In the genomic region with DNA sequence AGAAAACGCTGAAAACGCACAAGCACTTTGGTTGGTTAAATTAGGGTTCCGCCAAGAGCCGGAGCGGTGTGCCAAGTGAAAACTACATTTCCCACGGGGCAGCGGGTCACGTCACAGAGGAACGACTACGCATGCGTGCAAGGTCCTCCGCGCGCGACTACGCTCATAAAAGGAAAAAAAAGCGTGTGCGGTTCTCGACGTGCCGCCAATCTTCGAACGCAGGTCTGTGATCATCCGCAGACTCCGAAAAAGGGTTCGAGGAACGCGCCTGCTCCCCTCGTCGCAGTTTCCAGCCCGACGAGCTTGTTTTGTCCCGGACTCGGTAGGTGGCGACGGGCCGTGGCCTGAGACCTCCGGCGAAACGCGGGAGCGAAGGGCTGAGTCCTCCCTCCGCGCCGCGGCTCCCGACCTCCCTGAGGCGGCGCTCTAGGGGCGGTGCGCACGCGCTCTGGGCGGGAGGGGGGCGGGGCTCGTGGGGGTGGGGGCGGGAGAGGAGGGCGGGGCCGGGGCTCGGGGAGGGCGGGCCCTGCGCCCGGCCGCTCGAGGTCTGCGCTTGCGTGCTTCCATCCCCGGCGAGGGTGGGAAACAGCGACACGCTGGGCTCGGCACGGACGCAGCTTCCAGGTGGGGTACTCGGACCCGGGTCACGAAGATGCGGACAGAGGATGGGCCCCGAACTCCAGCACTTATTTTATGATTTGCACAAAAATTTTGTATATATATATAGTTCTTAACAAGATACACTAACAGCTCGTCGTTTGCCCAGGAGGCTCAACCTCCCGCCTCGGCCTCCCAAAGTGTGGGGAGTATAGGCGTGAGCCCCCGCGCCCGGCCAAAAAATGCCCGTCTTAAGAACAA, we compare ENCODE assay signal across 1 cellular context.
TF ChIP-seq lines count a peak whose summit lies in the region.

Gene SGF29 (plus strand): TSS at position 145 of the 858 bp plus-strand sequence. CDS start 27,150 bp downstream, outside the sequence.

TF ChIP-seq in HepG2, 621 proteins besides CTCF, POLR2A, EP300 and RAD21 (continued from another document and continues in another):
- TF ChIP-seq ZNF280D (CRISPR knock-in tag; IDR thresholded peaks at IDR 0.05): peak; percentile 76; the same call in 1 of the 2 replicates
- TF ChIP-seq ARNT2 (CRISPR knock-in tag; IDR thresholded peaks at IDR 0.05; ENCODE audit: low read depth): peak; percentile 91
- peak; percentile 74 for TF ChIP-seq MED1 (CRISPR knock-in tag; IDR thresholded peaks at IDR 0.05)
- peak; percentile 66; the same call in 1 of the 2 replicates for TF ChIP-seq SIX4 (CRISPR knock-in tag; IDR thresholded peaks at IDR 0.05)
- no peak for TF ChIP-seq ZNF234 (CRISPR knock-in tag; conservative IDR thresholded peaks at IDR 0.05)
- no peak for TF ChIP-seq BATF2 (CRISPR knock-in tag; IDR thresholded peaks at IDR 0.05)
- TF ChIP-seq AKAP8 (CRISPR knock-in tag; IDR thresholded peaks at IDR 0.05): peak; percentile 83; the same call in 1 of the 2 replicates
- TF ChIP-seq, protein P1, sequence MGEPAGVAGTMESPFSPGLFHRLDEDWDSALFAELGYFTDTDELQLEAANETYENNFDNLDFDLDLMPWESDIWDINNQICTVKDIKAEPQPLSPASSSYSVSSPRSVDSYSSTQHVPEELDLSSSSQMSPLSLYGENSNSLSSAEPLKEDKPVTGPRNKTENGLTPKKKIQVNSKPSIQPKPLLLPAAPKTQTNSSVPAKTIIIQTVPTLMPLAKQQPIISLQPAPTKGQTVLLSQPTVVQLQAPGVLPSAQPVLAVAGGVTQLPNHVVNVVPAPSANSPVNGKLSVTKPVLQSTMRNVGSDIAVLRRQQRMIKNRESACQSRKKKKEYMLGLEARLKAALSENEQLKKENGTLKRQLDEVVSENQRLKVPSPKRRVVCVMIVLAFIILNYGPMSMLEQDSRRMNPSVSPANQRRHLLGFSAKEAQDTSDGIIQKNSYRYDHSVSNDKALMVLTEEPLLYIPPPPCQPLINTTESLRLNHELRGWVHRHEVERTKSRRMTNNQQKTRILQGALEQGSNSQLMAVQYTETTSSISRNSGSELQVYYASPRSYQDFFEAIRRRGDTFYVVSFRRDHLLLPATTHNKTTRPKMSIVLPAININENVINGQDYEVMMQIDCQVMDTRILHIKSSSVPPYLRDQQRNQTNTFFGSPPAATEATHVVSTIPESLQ (CRISPR knock-in tag; conservative IDR thresholded peaks at IDR 0.05): 0 out of 2 replicates have a peak, but pooled peaks have one; percentile 86
- TF ChIP-seq MTA1 (CRISPR knock-in tag; IDR thresholded peaks at IDR 0.05; ENCODE audit: borderline replicate concordance): peak; percentile 91
- TF ChIP-seq, protein P2, sequence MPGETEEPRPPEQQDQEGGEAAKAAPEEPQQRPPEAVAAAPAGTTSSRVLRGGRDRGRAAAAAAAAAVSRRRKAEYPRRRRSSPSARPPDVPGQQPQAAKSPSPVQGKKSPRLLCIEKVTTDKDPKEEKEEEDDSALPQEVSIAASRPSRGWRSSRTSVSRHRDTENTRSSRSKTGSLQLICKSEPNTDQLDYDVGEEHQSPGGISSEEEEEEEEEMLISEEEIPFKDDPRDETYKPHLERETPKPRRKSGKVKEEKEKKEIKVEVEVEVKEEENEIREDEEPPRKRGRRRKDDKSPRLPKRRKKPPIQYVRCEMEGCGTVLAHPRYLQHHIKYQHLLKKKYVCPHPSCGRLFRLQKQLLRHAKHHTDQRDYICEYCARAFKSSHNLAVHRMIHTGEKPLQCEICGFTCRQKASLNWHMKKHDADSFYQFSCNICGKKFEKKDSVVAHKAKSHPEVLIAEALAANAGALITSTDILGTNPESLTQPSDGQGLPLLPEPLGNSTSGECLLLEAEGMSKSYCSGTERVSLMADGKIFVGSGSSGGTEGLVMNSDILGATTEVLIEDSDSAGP (CRISPR knock-in tag; IDR thresholded peaks at IDR 0.05; ENCODE audit: borderline replicate concordance): peak; percentile 96
- no peak for TF ChIP-seq SOX6 (IDR thresholded peaks at IDR 0.05)
- TF ChIP-seq SOX6 (CRISPR knock-in tag; IDR thresholded peaks at IDR 0.05): 0 out of 2 replicates have a peak, but pooled peaks have one; percentile 60
- TF ChIP-seq YEATS2 (CRISPR knock-in tag; IDR thresholded peaks at IDR 0.05; ENCODE audit: borderline replicate concordance): peak; percentile 88
- peak; percentile 98 for TF ChIP-seq ZNF138 (CRISPR knock-in tag; IDR thresholded peaks at IDR 0.05; ENCODE audit: low read depth)
- TF ChIP-seq, protein P3, sequence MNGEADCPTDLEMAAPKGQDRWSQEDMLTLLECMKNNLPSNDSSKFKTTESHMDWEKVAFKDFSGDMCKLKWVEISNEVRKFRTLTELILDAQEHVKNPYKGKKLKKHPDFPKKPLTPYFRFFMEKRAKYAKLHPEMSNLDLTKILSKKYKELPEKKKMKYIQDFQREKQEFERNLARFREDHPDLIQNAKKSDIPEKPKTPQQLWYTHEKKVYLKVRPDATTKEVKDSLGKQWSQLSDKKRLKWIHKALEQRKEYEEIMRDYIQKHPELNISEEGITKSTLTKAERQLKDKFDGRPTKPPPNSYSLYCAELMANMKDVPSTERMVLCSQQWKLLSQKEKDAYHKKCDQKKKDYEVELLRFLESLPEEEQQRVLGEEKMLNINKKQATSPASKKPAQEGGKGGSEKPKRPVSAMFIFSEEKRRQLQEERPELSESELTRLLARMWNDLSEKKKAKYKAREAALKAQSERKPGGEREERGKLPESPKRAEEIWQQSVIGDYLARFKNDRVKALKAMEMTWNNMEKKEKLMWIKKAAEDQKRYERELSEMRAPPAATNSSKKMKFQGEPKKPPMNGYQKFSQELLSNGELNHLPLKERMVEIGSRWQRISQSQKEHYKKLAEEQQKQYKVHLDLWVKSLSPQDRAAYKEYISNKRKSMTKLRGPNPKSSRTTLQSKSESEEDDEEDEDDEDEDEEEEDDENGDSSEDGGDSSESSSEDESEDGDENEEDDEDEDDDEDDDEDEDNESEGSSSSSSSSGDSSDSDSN (CRISPR knock-in tag; IDR thresholded peaks at IDR 0.05): peak; percentile 84
- TF ChIP-seq ZXDC (CRISPR knock-in tag; IDR thresholded peaks at IDR 0.05): peak; percentile 89
- TF ChIP-seq SATB2 (CRISPR knock-in tag; IDR thresholded peaks at IDR 0.05): no peak; the same call in 1 of the 2 replicates
- TF ChIP-seq AHR (CRISPR knock-in tag; IDR thresholded peaks at IDR 0.05): peak; percentile 91; the same call in 1 of the 2 replicates
- TF ChIP-seq ZNF543 (CRISPR knock-in tag; IDR thresholded peaks at IDR 0.05): peak; percentile 88
- peak; percentile 82; the same call in 1 of the 2 replicates for TF ChIP-seq ZMAT3 (CRISPR knock-in tag; conservative IDR thresholded peaks at IDR 0.05)
- peak; percentile 99 for TF ChIP-seq ZNF263 (CRISPR knock-in tag; IDR thresholded peaks at IDR 0.05)
- TF ChIP-seq MXD1 (CRISPR knock-in tag; IDR thresholded peaks at IDR 0.05): peak; percentile 87
- TF ChIP-seq TEAD2 (CRISPR knock-in tag; IDR thresholded peaks at IDR 0.05): peak; percentile 68; the same call in 1 of the 2 replicates
- peak; percentile 82; the same call in 1 of the 2 replicates for TF ChIP-seq NAIF1 (CRISPR knock-in tag; IDR thresholded peaks at IDR 0.05; ENCODE audit: borderline replicate concordance)
- peak; percentile 92 for TF ChIP-seq GMEB2 (CRISPR knock-in tag; IDR thresholded peaks at IDR 0.05; ENCODE audit: low read depth)
- TF ChIP-seq ZNF274 (CRISPR knock-in tag; IDR thresholded peaks at IDR 0.05): peak; percentile 97
- peak; percentile 92; the same call in 1 of the 2 replicates for TF ChIP-seq ZNF546 (CRISPR knock-in tag; conservative IDR thresholded peaks at IDR 0.05)
- peak; percentile 64; the same call in 1 of the 2 replicates for TF ChIP-seq EED (CRISPR knock-in tag; IDR thresholded peaks at IDR 0.05)
- TF ChIP-seq, protein P4, sequence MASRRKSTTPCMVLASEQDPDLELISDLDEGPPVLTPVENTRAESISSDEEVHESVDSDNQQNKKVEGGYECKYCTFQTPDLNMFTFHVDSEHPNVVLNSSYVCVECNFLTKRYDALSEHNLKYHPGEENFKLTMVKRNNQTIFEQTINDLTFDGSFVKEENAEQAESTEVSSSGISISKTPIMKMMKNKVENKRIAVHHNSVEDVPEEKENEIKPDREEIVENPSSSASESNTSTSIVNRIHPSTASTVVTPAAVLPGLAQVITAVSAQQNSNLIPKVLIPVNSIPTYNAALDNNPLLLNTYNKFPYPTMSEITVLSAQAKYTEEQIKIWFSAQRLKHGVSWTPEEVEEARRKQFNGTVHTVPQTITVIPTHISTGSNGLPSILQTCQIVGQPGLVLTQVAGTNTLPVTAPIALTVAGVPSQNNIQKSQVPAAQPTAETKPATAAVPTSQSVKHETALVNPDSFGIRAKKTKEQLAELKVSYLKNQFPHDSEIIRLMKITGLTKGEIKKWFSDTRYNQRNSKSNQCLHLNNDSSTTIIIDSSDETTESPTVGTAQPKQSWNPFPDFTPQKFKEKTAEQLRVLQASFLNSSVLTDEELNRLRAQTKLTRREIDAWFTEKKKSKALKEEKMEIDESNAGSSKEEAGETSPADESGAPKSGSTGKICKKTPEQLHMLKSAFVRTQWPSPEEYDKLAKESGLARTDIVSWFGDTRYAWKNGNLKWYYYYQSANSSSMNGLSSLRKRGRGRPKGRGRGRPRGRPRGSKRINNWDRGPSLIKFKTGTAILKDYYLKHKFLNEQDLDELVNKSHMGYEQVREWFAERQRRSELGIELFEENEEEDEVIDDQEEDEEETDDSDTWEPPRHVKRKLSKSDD (CRISPR knock-in tag; IDR thresholded peaks at IDR 0.05; ENCODE audit: low read depth): peak; percentile 92
- peak; percentile 65; the same call in 1 of the 2 replicates for TF ChIP-seq GFI1 (CRISPR knock-in tag; IDR thresholded peaks at IDR 0.05; ENCODE audit: borderline replicate concordance)
- no peak for TF ChIP-seq MAFF (IDR thresholded peaks at IDR 0.05; ENCODE audit: low read depth, low read length)
- TF ChIP-seq SCMH1 (CRISPR knock-in tag; IDR thresholded peaks at IDR 0.05; ENCODE audit: borderline replicate concordance): no peak
- peak; percentile 90; the same call in 1 of the 2 replicates for TF ChIP-seq ZNF232 (CRISPR knock-in tag; IDR thresholded peaks at IDR 0.05; ENCODE audit: borderline replicate concordance)
- TF ChIP-seq ZNF709 (CRISPR knock-in tag; IDR thresholded peaks at IDR 0.05): peak; percentile 97
- TF ChIP-seq SRSF4 (IDR thresholded peaks at IDR 0.05; ENCODE audit: low read depth, low read length, poor library complexity, severe bottlenecking): no peak
- TF ChIP-seq DR1 (CRISPR knock-in tag; IDR thresholded peaks at IDR 0.05): no peak
- no peak for TF ChIP-seq BRCA1 (CRISPR knock-in tag; IDR thresholded peaks at IDR 0.05)
- TF ChIP-seq CAMTA2 (CRISPR knock-in tag; IDR thresholded peaks at IDR 0.05; ENCODE audit: borderline replicate concordance): 0 out of 2 replicates have a peak, but pooled peaks have one; percentile 23
- peak; percentile 79; the same call in 1 of the 2 replicates for TF ChIP-seq SRF (IDR thresholded peaks at IDR 0.05; ENCODE audit: low read depth, low read length)
- TF ChIP-seq IKZF1 (IDR thresholded peaks at IDR 0.05): no peak
